ENCODE assay signal across 16 cellular contexts in the genomic region with DNA sequence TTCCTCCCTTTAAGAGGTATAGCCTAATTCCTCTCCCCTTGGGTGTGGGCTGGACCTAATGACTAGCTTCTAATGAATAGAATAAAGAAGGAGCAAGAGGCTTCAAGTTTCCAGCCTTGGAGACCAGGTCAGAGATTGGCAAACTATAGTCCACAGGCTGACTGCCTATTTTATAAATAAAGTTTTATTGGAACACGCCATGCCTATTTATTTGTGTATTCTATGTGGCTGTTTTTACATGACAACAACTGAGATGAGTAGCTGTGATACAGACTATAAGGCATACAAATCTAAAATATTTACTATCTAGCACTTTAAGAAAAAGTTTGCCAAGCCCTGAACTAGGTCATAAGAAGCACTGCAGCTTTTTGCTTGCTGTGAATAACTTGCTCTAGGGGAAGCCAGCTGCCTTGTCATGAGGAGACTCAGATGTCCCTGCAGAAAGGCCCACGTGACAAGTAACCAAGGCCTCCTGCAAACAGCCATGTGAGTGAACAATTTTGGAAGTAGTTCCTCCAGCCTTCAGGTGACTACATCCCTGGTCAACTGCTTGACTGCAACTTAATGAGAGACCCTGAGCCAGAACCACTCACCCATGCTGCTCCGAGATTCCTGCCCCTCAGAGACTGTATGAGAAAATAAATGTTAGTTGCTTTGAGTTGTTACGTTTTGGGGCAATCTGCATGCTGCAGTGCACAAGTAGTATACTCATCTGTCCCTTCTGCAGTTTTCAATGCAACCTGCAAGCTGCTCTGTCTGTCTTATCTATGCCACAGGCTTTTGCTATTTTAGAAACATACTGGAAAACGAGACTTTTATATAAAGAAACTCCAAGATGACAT. TPM values are rescaled to one million over a fixed set of nuclear protein-coding genes. Genes with fewer than 3 reads are reported as not detected.
DNase-seq lines count a peak whose midpoint lies in the region; ATAC-seq and TF ChIP-seq lines count a peak whose summit lies in the region.
"Had no signal": no experiment of that assay in that cellular context is flagged by ENCODE, and none has a peak within 500 bp of the region (broad histone marks: within the 10 kb centered on the region; RNA-seq: fewer than 3 reads in every experiment).

No MANE protein-coding gene starts in this region.

- H3K27me3 ChIP-seq in MM.1S (replicated peaks; ENCODE audit: insufficient read depth, low read length), result no peaks in the 10 kb centered on the region
- no peaks in the 10 kb centered on the region for H3K27me3 ChIP-seq in H7 (ENCODE audit: control insufficient read depth, insufficient read depth, low read length)
- H3K27me3 ChIP-seq: esophagus squamous epithelium, uterus had no signal

- H3K79me2 ChIP-seq in MM.1S (ENCODE audit: low read length), result no peaks in the 10 kb centered on the region

- DNase-seq in Ammon's horn (ENCODE audit: low spot score) (peak; percentile 27), MM.1S (peak; percentile 49), cerebellar cortex (ENCODE audit: low spot score) (peak; percentile 29), mucosa of descending colon (no peak), GM03348 (ENCODE audit: low spot score) (no peak), H7 (no peak)
- DNase-seq: aorta; esophagus squamous epithelium; NCI-H1436; stimulated activated CD4-positive, alpha-beta T cell treated with anti-CD3 and anti-CD28 coated beads, Interleukin-12 subunit alpha, Interleukin-12 subunit beta, amount 100 ng/mL, for 4 hours; uterus had no signal

- TF ChIP-seq CTCF in MM.1S (IDR thresholded peaks at IDR 0.05; ENCODE audit: low read length), result no peak
- TF ChIP-seq CTCF in mucosa of descending colon (IDR thresholded peaks at IDR 0.05), result no peak

- H3K4me1 ChIP-seq in MM.1S (ENCODE audit: low read length) (peaks cover 19% of the 10 kb centered on the region), mucosa of descending colon (ENCODE audit: low read depth) (peaks cover 26% of the 10 kb centered on the region)
- H3K4me1 ChIP-seq: uterus had no signal

- H3K4me3 ChIP-seq in MM.1S (ENCODE audit: low read length) (no peak overlapping the region), mucosa of descending colon (no peak overlapping the region), H7 (ENCODE audit: insufficient read depth, low read depth, low read length) (no peak overlapping the region)
- H3K4me3 ChIP-seq: coronary artery, esophagus squamous epithelium, uterus had no signal

- H2AFZ ChIP-seq in MM.1S (ENCODE audit: low read length), result peak overlapping the region; percentile 1; the same call in 1 of the 2 replicates

- no peak overlapping the region for H3K9ac ChIP-seq in MM.1S (ENCODE audit: low read length)
- H3K9ac ChIP-seq: KMS-11 had no signal

- intact Hi-C loops in mucosa of descending colon (cut with DNase I, micrococcal nuclease), result no loop called here

- no peaks in the 10 kb centered on the region for H3K9me2 ChIP-seq in MM.1S (replicated peaks; ENCODE audit: insufficient read depth, low read length)

- H4K20me1 ChIP-seq in MM.1S (ENCODE audit: insufficient read depth, low read length), result no peaks in the 10 kb centered on the region

- ATAC-seq in mucosa of descending colon (peak; percentile 29), GM19463 (IDR thresholded peaks at IDR 0.05; ENCODE audit: unreplicated experiment) (no peak), HG02678 (IDR thresholded peaks at IDR 0.05; ENCODE audit: unreplicated experiment) (no peak)
- ATAC-seq: SK-N-SH treated with all-trans-retinoic acid at 6 μM for 48 hours had no signal

- H3F3A ChIP-seq in MM.1S (ENCODE audit: insufficient read depth, low read length), result no peaks in the 10 kb centered on the region

- no peak overlapping the region for H3K27ac ChIP-seq in MM.1S (ENCODE audit: low read length)
- H3K27ac ChIP-seq: coronary artery, KMS-11, uterus had no signal

- H3K9me3 ChIP-seq in MM.1S (replicated peaks; ENCODE audit: insufficient read depth, low read length), result no peaks in the 10 kb centered on the region
- no peaks in the 10 kb centered on the region for H3K9me3 ChIP-seq in mucosa of descending colon
- H3K9me3 ChIP-seq: esophagus squamous epithelium, uterus had no signal

- H3K36me3 ChIP-seq in MM.1S (replicated peaks; ENCODE audit: insufficient read depth, low read length), result no peaks in the 10 kb centered on the region
- H3K36me3 ChIP-seq in mucosa of descending colon (ENCODE audit: low read depth), result no peaks in the 10 kb centered on the region
- H3K36me3 ChIP-seq in H7 (replicated peaks; ENCODE audit: control insufficient read depth, insufficient read depth, low read length), result no peaks in the 10 kb centered on the region
- H3K36me3 ChIP-seq: esophagus squamous epithelium, uterus had no signal

- no peak overlapping the region for H3K4me2 ChIP-seq in MM.1S (ENCODE audit: low read depth, low read length)
- H3K4me2 ChIP-seq: KMS-11 had no signal

RNA-seq across cellular contexts. Expression of a gene that starts 21.1 kb away (rescaled TPM):
- 10 to 100 TPM; 36.4 to 61.0 (median 45.9) TPM for total RNA-seq in mucosa of descending colon
- total RNA-seq in H7 (2014; rRNA removed; shearing (Covaris generic)), result not detected in 2 replicates

Comparison
In these comparisons a context has a peak if more than half of its experiments do, and no peak if none do; other contexts are left out.
1. DNase-seq: peak in Ammon's horn (single experiment), MM.1S (single experiment) and cerebellar cortex (single experiment); none in mucosa of descending colon (0 of 3), GM03348 (single experiment) and H7 (single experiment).
2. RNA of a gene that starts 21.1 kb away (total RNA-seq): 36.4 to 61.0 TPM in mucosa of descending colon; not detected in H7; every median in the first group is over 10 times any median in the second.